Comparison of ENCODE assay signal across 28 cellular contexts in genomic region chr2:104523921-104524320, GRCh38.
"Had no signal": no experiment of that assay in that cellular context is flagged by ENCODE, and none has a peak within 500 bp of the region (broad histone marks: within the 10 kb centered on the region; RNA-seq: fewer than 3 reads in every experiment).

No MANE protein-coding gene starts in this region.

- H3K36me3 ChIP-seq: left ventricle myocardium inferior, ovary, stomach, thyroid gland, transverse colon, upper lobe of left lung, vagina had no signal

- H3K4me1 Mint-ChIP-seq: immature natural killer cell; memory B cell; naive thymus-derived CD4-positive, alpha-beta T cell; stimulated activated naive B cell treated with anti-CD40 and anti-IgM and Interleukin-4, amounts not matched to agents 10 μg/mL and 1 μg/mL and 100 μg/mL, for 72 hours had no signal

- H3K27ac Mint-ChIP-seq: immature natural killer cell; memory B cell; naive thymus-derived CD4-positive, alpha-beta T cell; natural killer cell treated with Interleukin-12 subunit alpha and Interleukin-12 subunit beta and Interleukin-15 and Interleukin-18, amount 100 ng/mL, for 72 hours; progenitor cell of endocrine pancreas; stimulated activated naive B cell treated with anti-CD40 and anti-IgM and Interleukin-4, amounts not matched to agents 10 μg/mL and 1 μg/mL and 100 μg/mL, for 72 hours had no signal

- H3K27ac ChIP-seq: left ventricle myocardium inferior, ovary, skin epidermis, stomach, testis, thyroid gland, transverse colon, upper lobe of left lung, vagina had no signal

- ATAC-seq: mucosa of descending colon; naive thymus-derived CD4-positive, alpha-beta T cell; natural killer cell treated with Interleukin-12 subunit alpha and Interleukin-12 subunit beta and Interleukin-15 and Interleukin-18, amount 100 ng/mL, for 72 hours; right cardiac atrium; sciatic nerve; stimulated activated naive B cell treated with anti-CD40 and anti-IgM and Interleukin-4, amounts not matched to agents 10 μg/mL and 1 μg/mL and 100 μg/mL, for 72 hours; stimulated activated naive CD8-positive, alpha-beta T cell treated with anti-CD3 and anti-CD28 coated beads, Interleukin-15, Interleukin-2, amounts not matched to agents 100 U/mL and 50 U/mL, for 24 hours had no signal

- H3K9me3 ChIP-seq: mucosa of descending colon, ovary, testis, thyroid gland, transverse colon, vagina had no signal

- H3K36me3 Mint-ChIP-seq: immature natural killer cell; memory B cell; naive thymus-derived CD4-positive, alpha-beta T cell; natural killer cell treated with Interleukin-12 subunit alpha and Interleukin-12 subunit beta and Interleukin-15 and Interleukin-18, amount 100 ng/mL, for 72 hours; stimulated activated naive B cell treated with anti-CD40 and anti-IgM and Interleukin-4, amounts not matched to agents 10 μg/mL and 1 μg/mL and 100 μg/mL, for 72 hours had no signal

- H3K4me3 ChIP-seq: left ventricle myocardium inferior, lung, mucosa of descending colon, ovary, skin epidermis, stomach, testis, thyroid gland, transverse colon, upper lobe of left lung, vagina had no signal

- H3K4me3 Mint-ChIP-seq: immature natural killer cell; memory B cell; naive thymus-derived CD4-positive, alpha-beta T cell; natural killer cell treated with Interleukin-12 subunit alpha and Interleukin-12 subunit beta and Interleukin-15 and Interleukin-18, amount 100 ng/mL, for 72 hours; stimulated activated naive B cell treated with anti-CD40 and anti-IgM and Interleukin-4, amounts not matched to agents 10 μg/mL and 1 μg/mL and 100 μg/mL, for 72 hours had no signal

- H3K4me1 ChIP-seq: left ventricle myocardium inferior, stomach, testis, thyroid gland, transverse colon, upper lobe of left lung, vagina had no signal

- DNase-seq: hypothalamus; immature natural killer cell; kidney; left ventricle myocardium inferior; midbrain; mucosa of descending colon; naive thymus-derived CD4-positive, alpha-beta T cell; ovary; retina; right cardiac atrium; stimulated activated CD4-positive, alpha-beta T cell treated with anti-CD3 and anti-CD28 coated beads, Interleukin-12 subunit alpha, Interleukin-12 subunit beta, amount 100 ng/mL, for 4 hours; stimulated activated CD4-positive, alpha-beta T cell treated with anti-CD3 and anti-CD28 coated beads, Interleukin-15, amount 100 ng/mL, for 24 hours; stimulated activated CD4-positive, alpha-beta T cell treated with anti-CD3 and anti-CD28 coated beads, Interleukin-2, amount 100 ng/mL, for 24 hours; stimulated activated CD4-positive, alpha-beta T cell treated with anti-CD3 and anti-CD28 coated beads, Interleukin-4, amount 100 ng/mL, for 1 hour; stimulated activated naive B cell treated with anti-CD40 and anti-IgM and Interleukin-4, amounts not matched to agents 10 μg/mL and 1 μg/mL and 100 μg/mL, for 72 hours; stimulated activated naive CD8-positive, alpha-beta T cell treated with anti-CD3 and anti-CD28 coated beads, Interleukin-15, Interleukin-2, amounts not matched to agents 100 U/mL and 50 U/mL, for 24 hours; stomach; testis; thyroid gland; transverse colon; upper lobe of left lung had no signal

- H3K27me3 ChIP-seq: ovary, stomach, testis, thyroid gland, transverse colon, upper lobe of left lung, vagina had no signal
